16 cellular contexts compared by ENCODE assay signal in the genomic region with DNA sequence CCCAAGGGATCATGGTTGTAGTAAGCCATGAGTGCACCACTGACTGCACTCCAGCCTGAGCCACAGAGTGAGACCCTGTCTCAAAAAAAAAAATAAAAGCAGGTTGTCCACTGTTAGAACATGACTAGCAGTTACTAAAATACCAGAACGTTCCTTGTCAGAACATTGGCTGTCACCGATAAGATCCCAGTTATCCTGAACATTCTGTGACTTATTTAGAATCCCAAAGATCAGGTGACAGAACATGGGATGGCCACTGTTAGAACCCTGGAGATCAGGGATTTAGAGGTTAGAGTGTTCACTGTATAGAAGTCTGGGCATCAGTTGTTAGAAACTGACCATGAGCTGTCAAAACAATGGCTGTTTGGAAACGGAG. TPM values are rescaled to one million over a fixed set of nuclear protein-coding genes. Genes with fewer than 3 reads are reported as not detected.
DNase-seq lines count a peak whose midpoint lies in the region; ATAC-seq and TF ChIP-seq lines count a peak whose summit lies in the region.
"Had no signal": no experiment of that assay in that cellular context is flagged by ENCODE, and none has a peak within 500 bp of the region (broad histone marks: within the 10 kb centered on the region; RNA-seq: fewer than 3 reads in every experiment).

No MANE protein-coding gene starts in this region.

- DNase-seq in globus pallidus (ENCODE audit: low spot score) (peak; percentile 38), lung (ENCODE audit: low spot score) (no peak), stomach (no peak), SK-N-DZ (ENCODE audit: low spot score) (no peak), NCI-H1436 (lab: John Stamatoyannopoulos, UW) (no peak), DMS79 treated with DMSO at 0.1 percent for 48 hours (lab: John Stamatoyannopoulos, UW) (no peak), NCI-H69 (lab: John Stamatoyannopoulos, UW) (no peak)
- DNase-seq: activated CD4-positive, alpha-beta memory T cell treated with anti-CD3 and anti-CD28 coated beads, Interleukin-2, amount 10 ng/mL, durations not matched to agents 7 days and 5 days; activated T-cell treated with anti-CD3 and anti-CD28 coated beads, Interleukin-2, amount 50 U/mL, for 4 hours; DMS153; NCI-H2081 treated with DMSO at 0.1 percent for 48 hours; NCI-H526 had no signal

- H3K27ac ChIP-seq in BLaER1 (no peak overlapping the region), lung (ENCODE audit: low read depth in 1 of 2, low read length in 1 of 2) (peak overlapping the region; percentile 44 to 47), stomach (peak overlapping the region in 4 of 5 donors; percentile 47 to 71 (median 66))

- H4K20me1 ChIP-seq in BLaER1: peaks cover 8% of the 10 kb centered on the region; the same call in 1 of the 2 replicates

- ATAC-seq in lung (ENCODE audit: insufficient read depth, low FRiP score): no peak
- ATAC-seq: activated naive CD4-positive, alpha-beta T cell treated with anti-CD3 and anti-CD28 coated beads, Interleukin-2, amount 50 U/mL, for 72 hours; activated T-cell treated with anti-CD3 and anti-CD28 coated beads, Interleukin-2, amount 50 U/mL, for 4 hours; K562 had no signal

- no peak for TF ChIP-seq POLR2A in stomach (IDR thresholded peaks at IDR 0.05)

- H3K9ac ChIP-seq in BLaER1: no peak overlapping the region

- H3K4me1 ChIP-seq in BLaER1 (peaks cover 37% of the 10 kb centered on the region), lung (ENCODE audit: control insufficient read depth in 2 of 2, insufficient read depth in 2 of 2, low read length in 2 of 2) (peaks cover 0 to 7% of the 10 kb centered on the region in 2 donors), stomach (peaks cover 17 to 35% (median 30%) of the 10 kb centered on the region in 4 donors)

- H3K36me3 ChIP-seq in BLaER1: no peaks in the 10 kb centered on the region
- no peaks in the 10 kb centered on the region for H3K36me3 ChIP-seq in lung (ENCODE audit: control insufficient read depth in 2 of 2, insufficient read depth in 2 of 2, low read length in 2 of 2)
- H3K36me3 ChIP-seq in stomach: no peaks in the 10 kb centered on the region

- intact Hi-C loops in stomach (cut with DNase I; ENCODE audit: low total_unique reads): no loop called here

- H3K4me3 ChIP-seq in BLaER1 (no peak overlapping the region), lung (no peak overlapping the region), stomach (no peak overlapping the region)
- H3K4me3 ChIP-seq: K562 had no signal

- TF ChIP-seq CTCF in lung (IDR thresholded peaks at IDR 0.05; ENCODE audit: control extremely low read depth, extremely low read depth): no peak
- TF ChIP-seq CTCF in stomach (IDR thresholded peaks at IDR 0.05): no peak

- H3K4me2 ChIP-seq in BLaER1: peak overlapping the region; percentile 42; the same call in 1 of the 2 replicates

- H3K9me3 ChIP-seq in BLaER1: no peaks in the 10 kb centered on the region
- H3K9me3 ChIP-seq in lung (ENCODE audit: control insufficient read depth in 2 of 2, insufficient read depth in 1 of 2, low read length in 1 of 2): no peaks in the 10 kb centered on the region
- H3K9me3 ChIP-seq in stomach: no peaks in the 10 kb centered on the region

- H3K27me3 ChIP-seq in BLaER1: no peaks in the 10 kb centered on the region
- no peaks in the 10 kb centered on the region for H3K27me3 ChIP-seq in lung (ENCODE audit: control insufficient read depth, insufficient read depth)
- no peaks in the 10 kb centered on the region for H3K27me3 ChIP-seq in stomach

- 69 to 78% methylated on average over 3 of the region's 3 CpGs for WGBS in lung, 2 donors
- 72 to 81% (median 78%) methylated on average over 3 of the region's 3 CpGs for WGBS in stomach, 5 donors

- TF ChIP-seq EP300 in stomach (IDR thresholded peaks at IDR 0.05): no peak

RNA-seq across cellular contexts. Expression of a gene that starts 8.6 kb away (rescaled TPM):
- total RNA-seq in lung (10 to 100 TPM; 10.5 to 29.8 TPM), stomach (10 to 100 TPM in 2 of 5 donors, 1 to 10 TPM in 3; 3.3 to 22.3 (median 7.0) TPM)
- polyA plus RNA-seq in lung (10 to 100 TPM in 1 of 2 donors, 1 to 10 TPM in 1; 8.0 to 16.7 TPM), stomach (10 to 100 TPM in 1 of 3 donors, 1 to 10 TPM in 2; 3.2 to 16.5 (median 3.7) TPM)
- polyA plus RNA-seq in SK-N-DZ (2014; cell fraction: cytosol; rRNA removed): 0.22 and 2.0 TPM in 2 replicates
- polyA plus RNA-seq in SK-N-DZ (2014; cell fraction: nucleus; rRNA removed): 2.7 and 4.9 TPM in 2 replicates

RNA-seq across cellular contexts. Expression of a gene that starts 32.0 kb away (rescaled TPM):
- 10 to 100 TPM; 47.6 to 59.4 TPM for total RNA-seq in lung
- polyA plus RNA-seq in lung: 10 to 100 TPM; 23.3 to 29.6 TPM
- 10 to 100 TPM in 4 of 5 donors, 1 to 10 TPM in 1; 4.1 to 68.1 (median 46.2) TPM for total RNA-seq in stomach
- polyA plus RNA-seq in stomach: 10 to 100 TPM; 13.1 to 17.7 (median 14.9) TPM
- 82.6 and 84.8 TPM in 2 replicates for polyA plus RNA-seq in SK-N-DZ (2014; cell fraction: cytosol; rRNA removed)
- polyA plus RNA-seq in SK-N-DZ (2014; cell fraction: nucleus; rRNA removed): 39.3 and 45.5 TPM in 2 replicates

RNA-seq across cellular contexts. Expression of a gene that starts 35.9 kb away (rescaled TPM):
- 1 to 10 TPM in 1 of 2 donors, under 1 TPM in 1; 0.57 to 2.6 TPM for total RNA-seq in lung
- under 1 TPM; 0.85 to 0.96 TPM for polyA plus RNA-seq in lung
- total RNA-seq in stomach: 100 to 1,000 TPM in 1 of 5 donors, 10 to 100 TPM in 1, 1 to 10 TPM in 1, under 1 TPM in 1, not detected in 1; 0.37 to 145 (median 8.3) TPM
- 1 to 10 TPM in 1 of 3 donors, under 1 TPM in 1, not detected in 1; 0.56 to 2.8 TPM for polyA plus RNA-seq in stomach
- polyA plus RNA-seq in SK-N-DZ (2014; cell fraction: cytosol; rRNA removed): 2.1 and 2.2 TPM in 2 replicates
- 9.9 and 12.0 TPM in 2 replicates for polyA plus RNA-seq in SK-N-DZ (2014; cell fraction: nucleus; rRNA removed)
- polyA plus RNA-seq: CD14-positive monocyte had no signal
